In genomic region chr11:61868601-61869476, GRCh38 we compare ENCODE assay signal across 31 cellular contexts. TPM values are rescaled to one million over a fixed set of nuclear protein-coding genes. Genes with fewer than 3 reads are reported as not detected.
DNase-seq lines count a peak whose midpoint lies in the region; ATAC-seq, FAIRE-seq and TF ChIP-seq lines count a peak whose summit lies in the region.
"Had no signal": no experiment of that assay in that cellular context is flagged by ENCODE, and none has a peak within 500 bp of the region (broad histone marks: within the 10 kb centered on the region; RNA-seq: fewer than 3 reads in every experiment).

No MANE protein-coding gene starts in this region.

- no peak for TF ChIP-seq EP300 in K562 (IDR thresholded peaks at IDR 0.05; ENCODE audit: low read length)
- no peak for TF ChIP-seq EP300 in suprapubic skin (IDR thresholded peaks at IDR 0.05)

- H3K36me3 Mint-ChIP-seq in neural crest cell (ENCODE audit: low read depth) = peaks cover 13% of the 10 kb centered on the region
- H3K36me3 Mint-ChIP-seq: naive B cell had no signal

- POLR2A ChIA-PET in K562 (lab: Yijun Ruan, JAX) = interaction anchor here (0.6 to 2.5 kb wide), 7 partner anchors 11 to 359 kb away, joined by 3 to 21 read pairs (median 4); partner anchors contain the start of genes FADS1, FEN1 and TMEM258

- H3K4me2 ChIP-seq in BLaER1 = peak overlapping the region; percentile 97
- peak overlapping the region; percentile 69; the same call in 1 of the 2 replicates for H3K4me2 ChIP-seq in K562 (ENCODE audit: insufficient read depth, low read length)
- H3K4me2 ChIP-seq: KMS-11, smooth muscle cell had no signal

- H3K4me3 Mint-ChIP-seq in neural crest cell = peak overlapping the region; percentile 87
- H3K4me3 Mint-ChIP-seq: activated naive CD4-positive, alpha-beta T cell treated with anti-CD3 and anti-CD28 coated beads, Interleukin-2, amount 10 ng/mL, durations not matched to agents 7 days and 5 days; activated T-helper 1 cell treated with anti-CD3 and anti-CD28 coated beads, Interleukin-12 subunit alpha, Interleukin-12 subunit beta, Interleukin-2, Interleukin-4 antibody, amounts not matched to agents 30 ng/mL and 10 ng/mL and 1 ng/mL, durations not matched to agents 14 hours and 24 hours and 36 hours; naive B cell; type B pancreatic cell had no signal

- H3K36me3 ChIP-seq in BLaER1 (peaks cover 33% of the 10 kb centered on the region), K562 (ENCODE audit: control insufficient read depth, insufficient read depth, low read length) (no peaks in the 10 kb centered on the region), suprapubic skin (no peaks in the 10 kb centered on the region), gastrocnemius medialis (no peaks in the 10 kb centered on the region)

- H3K9me3 Mint-ChIP-seq in neural crest cell = no peaks in the 10 kb centered on the region
- H3K9me3 Mint-ChIP-seq: activated naive CD4-positive, alpha-beta T cell treated with anti-CD3 and anti-CD28 coated beads, Interleukin-2, amount 10 ng/mL, durations not matched to agents 7 days and 5 days; activated T-helper 1 cell treated with anti-CD3 and anti-CD28 coated beads, Interleukin-12 subunit alpha, Interleukin-12 subunit beta, Interleukin-2, Interleukin-4 antibody, amounts not matched to agents 30 ng/mL and 10 ng/mL and 1 ng/mL, durations not matched to agents 14 hours and 24 hours and 36 hours; naive B cell; type B pancreatic cell had no signal

- peaks cover 33% of the 10 kb centered on the region for H3K27me3 Mint-ChIP-seq in neural crest cell (ENCODE audit: low read depth)
- H3K27me3 Mint-ChIP-seq: naive B cell had no signal

- no peak overlapping the region for H3K9ac ChIP-seq in BLaER1
- peak overlapping the region; percentile 65 to 89 for H3K9ac ChIP-seq in K562 (ENCODE audit: insufficient read depth in 1 of 2, low read depth in 2 of 2, low read length in 2 of 2)
- H3K9ac ChIP-seq: KMS-11 had no signal

- H3K4me1 Mint-ChIP-seq in neural crest cell = peaks cover 27% of the 10 kb centered on the region

- CTCF ChIA-PET in K562 (lab: Yijun Ruan, JAX; ENCODE audit: low intra/inter-chr PET ratio) = no interaction called here

- 0 out of 3 replicates have a peak, but pooled peaks cover 3% of the 10 kb centered on the region for H3K79me2 ChIP-seq in K562 (ENCODE audit: control insufficient read depth, insufficient read depth, low read length)

- 64% methylated on average over 12 of the region's 15 CpGs for WGBS in K562 (ENCODE audit: insufficient coverage, low coverage, missing lambda C conversion rate)
- 100% methylated on average over 1 of the region's 15 CpGs for WGBS in suprapubic skin

- H3K27ac ChIP-seq in BLaER1 (no peak overlapping the region), K562 (ENCODE audit: extremely low read depth, low read depth, low read length) (peak overlapping the region; percentile 85), suprapubic skin (no peak overlapping the region), gastrocnemius medialis (no peak overlapping the region)
- H3K27ac ChIP-seq: C4-2B, KMS-11 had no signal

- no TSS peak for BruUV-seq in K562 (replicated peaks; lab: Mats Ljungman, UMichigan)

- TF ChIP-seq CTCF in K562 (IDR thresholded peaks at IDR 0.05 in 2 of 3, conservative IDR thresholded peaks at IDR 0.05 in 1 of 3; ENCODE audit: insufficient read depth in 2 of 3, low read depth in 1 of 3, low read length in 3 of 3) = no peak
- TF ChIP-seq CTCF in neural crest cell (conservative IDR thresholded peaks at IDR 0.05) = no peak
- TF ChIP-seq CTCF in suprapubic skin (IDR thresholded peaks at IDR 0.05) = no peak
- TF ChIP-seq CTCF in gastrocnemius medialis (IDR thresholded peaks at IDR 0.05 in 4 of 5, conservative IDR thresholded peaks at IDR 0.05 in 1 of 5) = no peak

- H4K20me1 ChIP-seq in BLaER1 = peaks cover 54% of the 10 kb centered on the region
- no peaks in the 10 kb centered on the region for H4K20me1 ChIP-seq in K562 (replicated peaks; ENCODE audit: control insufficient read depth, insufficient read depth, low read length)

- H3K9me3 ChIP-seq in BLaER1 = no peaks in the 10 kb centered on the region
- no peaks in the 10 kb centered on the region for H3K9me3 ChIP-seq in K562 (replicated peaks; ENCODE audit: control insufficient read depth, insufficient read depth, low read depth, low read length)
- no peaks in the 10 kb centered on the region for H3K9me3 ChIP-seq in suprapubic skin
- no peaks in the 10 kb centered on the region for H3K9me3 ChIP-seq in gastrocnemius medialis
- H3K9me3 ChIP-seq: gastroesophageal sphincter, stomach had no signal

- H2AFZ ChIP-seq in K562 (ENCODE audit: low read depth, low read length) = no peak overlapping the region

- intact Hi-C loops in K562 (cut with micrococcal nuclease) = no loop called here
- intact Hi-C loops in gastrocnemius medialis (cut with DNase I; ENCODE audit: low total_unique reads) = no loop called here

- peaks cover 54% of the 10 kb centered on the region for H3K4me1 ChIP-seq in BLaER1
- peaks cover 44 to 77% of the 10 kb centered on the region in 2 experiments for H3K4me1 ChIP-seq in K562 (replicated peaks in 1 of 2; ENCODE audit: control insufficient read depth in 2 of 2, insufficient read depth in 2 of 2, low read length in 2 of 2)
- H3K4me1 ChIP-seq in suprapubic skin = peaks cover 26% of the 10 kb centered on the region
- H3K4me1 ChIP-seq in gastrocnemius medialis = no peaks in the 10 kb centered on the region

- H3K9me1 ChIP-seq in K562 (ENCODE audit: control insufficient read depth, insufficient read depth, low read length) = no peaks in the 10 kb centered on the region

- no peak for FAIRE-seq in K562 (lab: Jason Lieb, UNC)
- FAIRE-seq: colon had no signal

- no peak overlapping the region for H3K27ac Mint-ChIP-seq in neural crest cell (ENCODE audit: unreplicated experiment)
- H3K27ac Mint-ChIP-seq: activated naive CD4-positive, alpha-beta T cell treated with anti-CD3 and anti-CD28 coated beads, Interleukin-2, amount 10 ng/mL, durations not matched to agents 7 days and 5 days; activated T-helper 1 cell treated with anti-CD3 and anti-CD28 coated beads, Interleukin-12 subunit alpha, Interleukin-12 subunit beta, Interleukin-2, Interleukin-4 antibody, amounts not matched to agents 30 ng/mL and 10 ng/mL and 1 ng/mL, durations not matched to agents 14 hours and 24 hours and 36 hours; type B pancreatic cell had no signal

- ATAC-seq in K562 = no peak
- ATAC-seq in gastrocnemius medialis = no peak
- ATAC-seq: gastroesophageal sphincter, left lobe of liver, PC-3 had no signal

- DNase-seq in K562 (ENCODE audit: extremely low read depth in 1 of 4, low spot score in 3 of 4) (no peak), neural crest cell (ENCODE audit: low read depth, low spot score) (no peak), dedifferentiated amniotic fluid mesenchymal stem cell (ENCODE audit: extremely low spot score) (no peak), suprapubic skin (ENCODE audit: low spot score in 2 of 2) (no peak), gastrocnemius medialis (no peak)
- DNase-seq: activated CD4-positive, alpha-beta T cell treated with anti-CD3 and anti-CD28 coated beads, Interleukin-2, amount 50 U/mL, for 48 hours; activated CD4-positive, CD25-positive, alpha-beta regulatory T cell; activated naive CD4-positive, alpha-beta T cell treated with anti-CD3 and anti-CD28 coated beads, Interleukin-2, amount 10 ng/mL, durations not matched to agents 7 days and 5 days; amygdala; DMS79; GDM1; hippocampal formation; naive B cell; NCI-H1436 treated with DMSO at 0.1 percent for 48 hours; occipital lobe; PC-3; SHP77; stimulated activated CD4-positive, alpha-beta T cell treated with anti-CD3 and anti-CD28 coated beads, Interleukin-1b, Interleukin-23, amount 100 ng/mL, for 48 hours; stimulated activated CD8-positive, alpha-beta memory T cell treated with anti-CD3 and anti-CD28 coated beads, Interleukin-4, amount 100 ng/mL, for 48 hours; stomach; T1000 had no signal

- no peak for TF ChIP-seq RAD21 in K562 (CRISPR knock-in tag; conservative IDR thresholded peaks at IDR 0.05 in 1 of 2, IDR thresholded peaks at IDR 0.05 in 1 of 2)

- H3K27me3 ChIP-seq in BLaER1 (no peaks in the 10 kb centered on the region), K562 (ENCODE audit: control insufficient read depth in 2 of 2, insufficient read depth in 2 of 2, low read length in 2 of 2) (no peaks in the 10 kb centered on the region), suprapubic skin (peaks cover 5% of the 10 kb centered on the region), gastrocnemius medialis (no peaks in the 10 kb centered on the region)
- H3K27me3 ChIP-seq: gastroesophageal sphincter had no signal

- in situ Hi-C loops in K562 (cut with MboI) = no loop called here
- in situ Hi-C loops in gastrocnemius medialis (cut with MboI; ENCODE audit: low sequenced_read_pairs in 4 of 4) = no loop called here

- no peak overlapping the region for H3K4me3 ChIP-seq in BLaER1
- no peak overlapping the region for H3K4me3 ChIP-seq in K562
- no peak overlapping the region for H3K4me3 ChIP-seq in suprapubic skin
- H3K4me3 ChIP-seq in gastrocnemius medialis = no peak overlapping the region
- H3K4me3 ChIP-seq: gastroesophageal sphincter, smooth muscle cell, stomach had no signal

- TF ChIP-seq POLR2A in GM15510 (IDR thresholded peaks at IDR 0.05; ENCODE audit: borderline replicate concordance, extremely low read depth, insufficient read length) (peak; percentile 17), K562 (conservative IDR thresholded peaks at IDR 0.05) (no peak), suprapubic skin (IDR thresholded peaks at IDR 0.05) (no peak), gastrocnemius medialis (IDR thresholded peaks at IDR 0.05) (no peak)

RNA-seq across cellular contexts. Expression of gene FADS3, which starts 22.5 kb away (rescaled TPM):
- 196 and 689 TPM in 2 replicates for total RNA-seq in K562 (2011; cell fraction: chromatin; rRNA removed; ENCODE audit: low replicate concordance)
- total RNA-seq in K562 (2011; cell fraction: nucleolus; rRNA removed) = 626 and 786 TPM in 2 replicates
- 287 and 362 TPM in 2 replicates for total RNA-seq in K562 (2011; cell fraction: nucleoplasm; rRNA removed)
- total RNA-seq in K562 (2014; rRNA removed) (92.7 and 125 TPM in 2 replicates), K562 (2014; rRNA removed; fragmentation: Illumina TruSeq; extraction: Trizol) (18.6 and 32.4 TPM in 2 replicates), K562 (2015; rRNA removed; fragmentation: Illumina TruSeq; extraction: Trizol) (55.1 and 55.3 TPM in 2 replicates), K562 (2021) (105 and 106 TPM in 2 replicates), neural crest cell (13.6 and 17.0 TPM in 2 replicates), suprapubic skin (10 to 100 TPM; 12.7 to 24.7 (median 17.9) TPM), gastrocnemius medialis (100 to 1,000 TPM in 2 of 4 donors, 10 to 100 TPM in 2; 40.7 to 196 (median 89.0) TPM)
- polyA plus RNA-seq in K562 (2011; rRNA removed) (148 and 226 TPM in 2 replicates), K562 (2014; fragmentation: Illumina TruSeq; extraction: Trizol) (92.0 and 101 TPM in 2 replicates), K562 (2014; fragmentation: Nextera tagmentation; extraction: Ambion mirVana) (1 to 10 TPM in 1 of 2 experiments, under 1 TPM in 1; 0.97 to 3.3 TPM), K562 (2014; rRNA removed) (133 and 139 TPM in 2 replicates)
- polyA plus RNA-seq in K562 (2011; cell fraction: cytosol; rRNA removed) = 155 and 315 TPM in 2 replicates
- polyA plus RNA-seq in K562 (2011; cell fraction: nucleus; rRNA removed) = 2,057 and 2,412 TPM in 2 replicates
- 65.8 and 82.0 TPM in 2 replicates for polyA plus RNA-seq in K562 (2012)
- polyA minus RNA-seq in K562 (2011; rRNA and poly(A)+ RNA removed) = 33.8 and 64.4 TPM in 2 replicates
- 109 and 120 TPM in 2 replicates for polyA minus RNA-seq in K562 (2011; cell fraction: cytosol; rRNA and poly(A)+ RNA removed)
- 200 TPM in 2 replicates for polyA minus RNA-seq in K562 (2011; cell fraction: nucleus; rRNA and poly(A)+ RNA removed)

RNA-seq across cellular contexts. Expression of gene FADS2, which starts 40.7 kb away (rescaled TPM):
- 49.3 and 107 TPM in 2 replicates for total RNA-seq in K562 (2011; cell fraction: chromatin; rRNA removed; ENCODE audit: low replicate concordance)
- total RNA-seq in K562 (2011; cell fraction: nucleolus; rRNA removed) = 68.6 and 70.4 TPM in 2 replicates
- 66.5 and 86.0 TPM in 2 replicates for total RNA-seq in K562 (2011; cell fraction: nucleoplasm; rRNA removed)
- total RNA-seq in K562 (2014; rRNA removed) (13.2 and 17.7 TPM in 2 replicates), K562 (2014; rRNA removed; fragmentation: Illumina TruSeq; extraction: Trizol) (14.5 and 16.2 TPM in 2 replicates), K562 (2015; rRNA removed; fragmentation: Illumina TruSeq; extraction: Trizol) (11.5 and 12.0 TPM in 2 replicates), K562 (2021) (28.6 and 30.4 TPM in 2 replicates), neural crest cell (939 and 976 TPM in 2 replicates), suprapubic skin (100 to 1,000 TPM; 130 to 455 (median 327) TPM), gastrocnemius medialis (1 to 10 TPM; 1.5 to 6.4 (median 4.0) TPM)
- polyA plus RNA-seq in K562 (2011; rRNA removed) (42.8 and 57.1 TPM in 2 replicates), K562 (2014; fragmentation: Illumina TruSeq; extraction: Trizol) (33.9 and 39.7 TPM in 2 replicates), K562 (2014; fragmentation: Nextera tagmentation; extraction: Ambion mirVana) (1 to 10 TPM; 2.9 to 5.3 TPM), K562 (2014; rRNA removed) (23.9 and 27.2 TPM in 2 replicates)
- 45.6 and 51.9 TPM in 2 replicates for polyA plus RNA-seq in K562 (2011; cell fraction: cytosol; rRNA removed)
- 34.1 and 48.4 TPM in 2 replicates for polyA plus RNA-seq in K562 (2011; cell fraction: nucleus; rRNA removed)
- 27.8 and 43.6 TPM in 2 replicates for polyA plus RNA-seq in K562 (2012)
- 38.9 and 48.8 TPM in 2 replicates for polyA minus RNA-seq in K562 (2011; rRNA and poly(A)+ RNA removed)
- 21.3 and 32.6 TPM in 2 replicates for polyA minus RNA-seq in K562 (2011; cell fraction: cytosol; rRNA and poly(A)+ RNA removed)
- polyA minus RNA-seq in K562 (2011; cell fraction: nucleus; rRNA and poly(A)+ RNA removed) = 10.5 and 15.2 TPM in 2 replicates

RNA-seq across cellular contexts. Expression of gene RAB3IL1, which starts 48.5 kb away (rescaled TPM):
- total RNA-seq in K562 (2011; cell fraction: chromatin; rRNA removed; ENCODE audit: low replicate concordance) = 21.2 and 46.4 TPM in 2 replicates
- 27.3 and 33.0 TPM in 2 replicates for total RNA-seq in K562 (2011; cell fraction: nucleolus; rRNA removed)
- total RNA-seq in K562 (2011; cell fraction: nucleoplasm; rRNA removed) = 19.3 and 24.0 TPM in 2 replicates
- total RNA-seq in K562 (2014; rRNA removed) (17.6 and 19.8 TPM in 2 replicates), K562 (2014; rRNA removed; fragmentation: Illumina TruSeq; extraction: Trizol) (2.0 and 3.7 TPM in 2 replicates), K562 (2015; rRNA removed; fragmentation: Illumina TruSeq; extraction: Trizol) (8.9 and 10.3 TPM in 2 replicates), K562 (2021) (42.6 and 46.2 TPM in 2 replicates), neural crest cell (1.0 and 3.4 TPM in 2 replicates), suprapubic skin (1 to 10 TPM; 2.6 to 8.9 (median 5.4) TPM), gastrocnemius medialis (1 to 10 TPM; 3.9 to 5.4 (median 4.9) TPM)
- polyA plus RNA-seq in K562 (2011; rRNA removed) (15.5 and 17.7 TPM in 2 replicates), K562 (2014; fragmentation: Illumina TruSeq; extraction: Trizol) (25.1 and 31.8 TPM in 2 replicates), K562 (2014; fragmentation: Nextera tagmentation; extraction: Ambion mirVana) (under 1 TPM; 0.15 to 0.25 TPM), K562 (2014; rRNA removed) (28.2 and 29.7 TPM in 2 replicates)
- polyA plus RNA-seq in K562 (2011; cell fraction: cytosol; rRNA removed) = 18.3 and 41.7 TPM in 2 replicates
- polyA plus RNA-seq in K562 (2011; cell fraction: nucleus; rRNA removed) = 25.8 and 42.6 TPM in 2 replicates
- 15.9 and 29.1 TPM in 2 replicates for polyA plus RNA-seq in K562 (2012)
- 6.1 and 11.2 TPM in 2 replicates for polyA minus RNA-seq in K562 (2011; rRNA and poly(A)+ RNA removed)
- polyA minus RNA-seq in K562 (2011; cell fraction: cytosol; rRNA and poly(A)+ RNA removed) = 22.8 and 26.0 TPM in 2 replicates
- polyA minus RNA-seq in K562 (2011; cell fraction: nucleus; rRNA and poly(A)+ RNA removed) = 13.3 and 13.9 TPM in 2 replicates

RNA-seq across cellular contexts. Expression of gene FADS1, which starts 52.0 kb away (rescaled TPM):
- total RNA-seq in K562 (2011; cell fraction: chromatin; rRNA removed; ENCODE audit: low replicate concordance) = 611 and 866 TPM in 2 replicates
- 866 and 894 TPM in 2 replicates for total RNA-seq in K562 (2011; cell fraction: nucleolus; rRNA removed)
- total RNA-seq in K562 (2011; cell fraction: nucleoplasm; rRNA removed) = 825 and 959 TPM in 2 replicates
- 250 and 292 TPM in 2 replicates for total RNA-seq in K562 (2014; rRNA removed)
- 367 and 390 TPM in 2 replicates for total RNA-seq in K562 (2014; rRNA removed; fragmentation: Illumina TruSeq; extraction: Trizol)
- total RNA-seq in K562 (2015; rRNA removed; fragmentation: Illumina TruSeq; extraction: Trizol) = 353 and 364 TPM in 2 replicates
- 378 and 411 TPM in 2 replicates for total RNA-seq in K562 (2021)
- 747 and 864 TPM in 2 replicates for polyA plus RNA-seq in K562 (2011; rRNA removed)
- 1,005 and 1,028 TPM in 2 replicates for polyA plus RNA-seq in K562 (2011; cell fraction: cytosol; rRNA removed)
- 277 and 375 TPM in 2 replicates for polyA plus RNA-seq in K562 (2011; cell fraction: nucleus; rRNA removed)
- 228 and 290 TPM in 2 replicates for polyA plus RNA-seq in K562 (2012)
- 394 and 457 TPM in 2 replicates for polyA plus RNA-seq in K562 (2014; fragmentation: Illumina TruSeq; extraction: Trizol)
- 100 to 1,000 TPM; 110 to 174 TPM for polyA plus RNA-seq in K562 (2014; fragmentation: Nextera tagmentation; extraction: Ambion mirVana)
- polyA plus RNA-seq in K562 (2014; rRNA removed) = 295 and 314 TPM in 2 replicates
- 571 and 760 TPM in 2 replicates for polyA minus RNA-seq in K562 (2011; rRNA and poly(A)+ RNA removed)
- 555 and 599 TPM in 2 replicates for polyA minus RNA-seq in K562 (2011; cell fraction: cytosol; rRNA and poly(A)+ RNA removed)
- polyA minus RNA-seq in K562 (2011; cell fraction: nucleus; rRNA and poly(A)+ RNA removed) = 280 and 292 TPM in 2 replicates
- total RNA-seq in neural crest cell = 245 and 248 TPM in 2 replicates
- 10 to 100 TPM; 16.4 to 69.6 (median 46.6) TPM for total RNA-seq in suprapubic skin
- total RNA-seq in gastrocnemius medialis = 100 to 1,000 TPM in 1 of 4 donors, 10 to 100 TPM in 3; 25.4 to 209 (median 62.5) TPM
